9 cellular contexts compared by ENCODE assay signal in the genomic region with DNA sequence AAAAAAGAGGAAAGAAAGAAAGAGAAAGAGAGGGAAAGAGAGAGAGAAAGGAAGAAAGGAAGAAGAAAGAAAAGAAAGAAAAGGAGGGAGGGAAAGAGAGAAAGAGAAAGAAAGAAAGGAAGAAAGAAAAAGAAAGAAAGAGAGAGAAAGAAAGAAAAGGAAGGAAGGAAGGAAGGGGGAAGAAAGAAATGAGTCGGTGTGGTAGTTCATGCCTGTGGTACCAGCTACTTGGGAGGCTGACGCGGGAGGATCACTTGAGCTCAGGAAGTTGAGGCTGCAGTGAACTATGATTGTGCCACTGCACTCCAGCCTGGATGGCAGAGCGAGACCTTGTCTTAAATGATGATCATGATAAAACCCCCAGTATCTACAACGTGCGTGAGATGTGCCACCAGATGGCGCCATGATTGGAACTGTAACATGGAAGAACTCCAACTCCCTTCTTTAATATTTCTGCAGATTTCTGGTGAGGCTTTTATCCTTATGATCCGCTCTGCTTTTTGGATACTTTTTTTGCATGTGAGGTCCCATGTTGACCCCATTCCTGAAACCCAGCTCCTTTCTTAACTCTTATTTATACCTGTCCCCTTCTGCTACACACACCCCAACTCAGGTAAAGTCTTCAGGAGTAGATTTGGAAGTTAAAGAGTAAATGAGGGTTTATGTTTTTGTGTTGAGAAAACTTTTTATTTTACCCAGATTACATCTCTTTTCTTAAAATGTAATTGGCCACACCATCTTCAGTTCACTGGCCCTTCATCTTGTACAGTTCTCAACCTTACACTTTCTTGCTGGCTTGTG. TPM values are rescaled to one million over a fixed set of nuclear protein-coding genes. Genes with fewer than 3 reads are reported as not detected.
DNase-seq lines count a peak whose midpoint lies in the region; ATAC-seq and TF ChIP-seq lines count a peak whose summit lies in the region.
"Had no signal": no experiment of that assay in that cellular context is flagged by ENCODE, and none has a peak within 500 bp of the region (broad histone marks: within the 10 kb centered on the region; RNA-seq: fewer than 3 reads in every experiment).

No MANE protein-coding gene starts in this region.

- H3K27me3 ChIP-seq in right atrium auricular region (no peaks in the 10 kb centered on the region), sigmoid colon (no peaks in the 10 kb centered on the region)

- H3K36me3 ChIP-seq in right atrium auricular region, result no peaks in the 10 kb centered on the region
- H3K36me3 ChIP-seq in sigmoid colon, result no peaks in the 10 kb centered on the region

- TF ChIP-seq CTCF in NB4 (IDR thresholded peaks at IDR 0.05; ENCODE audit: low read depth, low read length) (peak; percentile 67), right atrium auricular region (IDR thresholded peaks at IDR 0.05) (peak; percentile 32 to 65), sigmoid colon (IDR thresholded peaks at IDR 0.05) (peak; percentile 9 to 69 (median 34))

- POLR2A ChIA-PET in activated naive CD8-positive, alpha-beta T cell treated with anti-CD3 and anti-CD28 coated beads, Interleukin-2, amount 10 ng/mL, durations not matched to agents 7 days and 5 days (lab: Charles Lee), result no interaction called here

- no peaks in the 10 kb centered on the region for H3K36me3 Mint-ChIP-seq in activated naive CD8-positive, alpha-beta T cell treated with anti-CD3 and anti-CD28 coated beads, Interleukin-2, amount 10 ng/mL, durations not matched to agents 7 days and 5 days

- H3K4me1 ChIP-seq in right atrium auricular region, result peaks cover 0 to 4% of the 10 kb centered on the region in 2 donors
- H3K4me1 ChIP-seq in sigmoid colon, result no peaks in the 10 kb centered on the region

- ATAC-seq in activated naive CD8-positive, alpha-beta T cell treated with anti-CD3 and anti-CD28 coated beads, Interleukin-2, amount 10 ng/mL, durations not matched to agents 7 days and 5 days (ENCODE audit: low read depth), result peak; percentile 84
- ATAC-seq in HG02623 (IDR thresholded peaks at IDR 0.05; ENCODE audit: unreplicated experiment), result no peak

- peaks cover 39% of the 10 kb centered on the region for H3K27me3 Mint-ChIP-seq in activated naive CD8-positive, alpha-beta T cell treated with anti-CD3 and anti-CD28 coated beads, Interleukin-2, amount 10 ng/mL, durations not matched to agents 7 days and 5 days

- DNase-seq in NOMO-1 (lab: John Stamatoyannopoulos, UW; ENCODE audit: unreplicated experiment in 2 of 2), result peak; percentile 9 to 68
- no peak for DNase-seq in NOMO-1 treated with dmso at 0.1 percent for 144 hours (lab: John Stamatoyannopoulos, UW; ENCODE audit: unreplicated experiment)
- peak; percentile 90 for DNase-seq in NB4 (ENCODE audit: low read depth)
- DNase-seq in SW480 (ENCODE audit: low spot score), result peak; percentile 74
- DNase-seq in activated naive CD8-positive, alpha-beta T cell treated with anti-CD3 and anti-CD28 coated beads, Interleukin-2, amount 10 ng/mL, durations not matched to agents 7 days and 5 days, result peak; percentile 57
- DNase-seq in right atrium auricular region (ENCODE audit: low spot score), result peak; percentile 78
- peak; percentile 82 for DNase-seq in sigmoid colon

- H3K9me3 Mint-ChIP-seq in activated naive CD8-positive, alpha-beta T cell treated with anti-CD3 and anti-CD28 coated beads, Interleukin-2, amount 10 ng/mL, durations not matched to agents 7 days and 5 days, result no peaks in the 10 kb centered on the region

- H3K9me3 ChIP-seq in right atrium auricular region (no peaks in the 10 kb centered on the region), sigmoid colon (no peaks in the 10 kb centered on the region)

- no peak overlapping the region for H3K27ac ChIP-seq in right atrium auricular region
- H3K27ac ChIP-seq in sigmoid colon, result no peak overlapping the region

- no peak for TF ChIP-seq EP300 in sigmoid colon (IDR thresholded peaks at IDR 0.05)

- WGBS in sigmoid colon, 2 donors, result 15% methylated on average over 8 of the region's 8 CpGs

- peak overlapping the region; percentile 50 for H3K4me3 Mint-ChIP-seq in activated naive CD8-positive, alpha-beta T cell treated with anti-CD3 and anti-CD28 coated beads, Interleukin-2, amount 10 ng/mL, durations not matched to agents 7 days and 5 days

- peaks cover 8% of the 10 kb centered on the region for H3K4me1 Mint-ChIP-seq in activated naive CD8-positive, alpha-beta T cell treated with anti-CD3 and anti-CD28 coated beads, Interleukin-2, amount 10 ng/mL, durations not matched to agents 7 days and 5 days

- no peak overlapping the region for H3K4me3 ChIP-seq in NB4 (ENCODE audit: low read depth, low read length)
- no peak overlapping the region for H3K4me3 ChIP-seq in right atrium auricular region
- H3K4me3 ChIP-seq in sigmoid colon, result no peak overlapping the region

- intact Hi-C loops in sigmoid colon (cut with DNase I), result loop anchor here (2.0 kb wide), 2 partner anchors 78 to 160 kb away; no protein-coding TSS in a partner anchor

- H3K27ac Mint-ChIP-seq in activated naive CD8-positive, alpha-beta T cell treated with anti-CD3 and anti-CD28 coated beads, Interleukin-2, amount 10 ng/mL, durations not matched to agents 7 days and 5 days, result no peak overlapping the region

- no peak for TF ChIP-seq POLR2A in NB4 (IDR thresholded peaks at IDR 0.05; ENCODE audit: extremely low read depth, insufficient read length)
- TF ChIP-seq POLR2A in sigmoid colon (IDR thresholded peaks at IDR 0.05), result no peak

RNA-seq across cellular contexts. Expression of a gene that starts 25.6 kb away (rescaled TPM):
- total RNA-seq in activated naive CD8-positive, alpha-beta T cell treated with anti-CD3 and anti-CD28 coated beads, Interleukin-2, amount 10 ng/mL, durations not matched to agents 7 days and 5 days, result 1 to 10 TPM in 1 of 2 experiments, under 1 TPM in 1; 0.44 to 1.2 TPM
- total RNA-seq in right atrium auricular region (not detected), sigmoid colon (not detected)
- polyA plus RNA-seq in sigmoid colon, result under 1 TPM in 1 of 3 donors, not detected in 2; 0.12 TPM
- total RNA-seq: temporal lobe had no signal

RNA-seq across cellular contexts. Expression of a gene that starts 29.9 kb away (rescaled TPM):
- total RNA-seq in activated naive CD8-positive, alpha-beta T cell treated with anti-CD3 and anti-CD28 coated beads, Interleukin-2, amount 10 ng/mL, durations not matched to agents 7 days and 5 days, result not detected
- not detected for total RNA-seq in right atrium auricular region
- total RNA-seq in sigmoid colon, result not detected
- polyA plus RNA-seq in sigmoid colon, result not detected
- total RNA-seq: temporal lobe had no signal

RNA-seq across cellular contexts. Expression of a gene that starts 56.8 kb away (rescaled TPM):
- total RNA-seq in activated naive CD8-positive, alpha-beta T cell treated with anti-CD3 and anti-CD28 coated beads, Interleukin-2, amount 10 ng/mL, durations not matched to agents 7 days and 5 days, result not detected
- total RNA-seq in right atrium auricular region, result not detected
- not detected for total RNA-seq in sigmoid colon
- polyA plus RNA-seq in sigmoid colon, result not detected
- total RNA-seq: temporal lobe had no signal
